28 cellular contexts compared by ENCODE assay signal in the genomic region with DNA sequence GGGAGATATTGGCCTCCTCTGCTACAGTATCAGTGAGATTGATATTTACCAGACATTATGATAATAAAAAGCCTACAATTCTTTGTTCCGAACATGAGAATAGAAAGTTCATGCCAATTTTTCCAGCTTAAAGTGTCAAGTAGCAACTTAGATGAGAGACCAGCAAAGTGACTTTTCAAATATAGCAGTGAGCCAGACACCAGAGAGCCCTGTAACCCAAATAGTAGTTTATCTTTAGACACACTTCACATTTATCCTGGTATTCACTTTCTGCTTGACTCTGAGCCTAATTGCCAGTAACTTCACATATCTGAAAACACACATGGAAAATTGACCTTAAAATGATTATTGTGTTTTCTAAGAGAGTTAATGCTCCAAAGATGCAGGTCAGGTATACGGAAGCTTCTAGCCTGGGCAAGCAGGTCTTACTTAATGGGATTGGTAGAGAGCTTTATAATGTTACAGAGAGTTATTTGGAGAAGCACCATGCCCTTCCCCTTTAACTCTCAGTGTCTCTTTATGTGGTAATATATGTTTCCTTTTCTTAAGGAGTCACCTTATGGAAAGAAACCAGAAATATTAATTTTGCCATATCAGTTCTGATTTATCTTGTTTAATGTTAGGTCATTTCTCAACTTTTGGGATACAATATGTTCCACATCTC.
"Had no signal": no experiment of that assay in that cellular context is flagged by ENCODE, and none has a peak within 500 bp of the region (broad histone marks: within the 10 kb centered on the region; RNA-seq: fewer than 3 reads in every experiment).

No MANE protein-coding gene starts in this region.

- H3K27me3 ChIP-seq: adrenal gland, body of pancreas, dorsolateral prefrontal cortex had no signal

- H3K27ac ChIP-seq: adrenal gland, body of pancreas, coronary artery, dorsolateral prefrontal cortex had no signal

- H3K36me3 ChIP-seq: adrenal gland had no signal

- H3K4me1 ChIP-seq: adrenal gland, body of pancreas had no signal

- H3K4me3 ChIP-seq: adrenal gland, body of pancreas, coronary artery, dorsolateral prefrontal cortex had no signal

- DNase-seq: activated CD4-positive, alpha-beta memory T cell treated with anti-CD3 and anti-CD28 coated beads for 36 hours; activated CD4-positive, alpha-beta T cell treated with anti-CD3 and anti-CD28 coated beads for 36 hours; activated CD4-positive, alpha-beta T cell treated with anti-CD3 and anti-CD28 coated beads, Interleukin-2, amount 10 ng/mL, durations not matched to agents 24 days and 14 days; activated CD4-positive, CD25-positive, alpha-beta regulatory T cell; activated CD4-positive, CD25-positive, alpha-beta regulatory T cell treated with anti-CD3 and anti-CD28 coated beads, Interleukin-2, amount 50 U/mL, for 72 hours; activated CD8-positive, alpha-beta memory T cell treated with anti-CD3 and anti-CD28 coated beads, Interleukin-2, amount 10 ng/mL, durations not matched to agents 7 days and 5 days; activated CD8-positive, alpha-beta memory T cell treated with anti-CD3 and anti-CD28 coated beads, Interleukin-2, amount 50 U/mL, for 4 hours; activated CD8-positive, alpha-beta T cell treated with anti-CD3 and anti-CD28 coated beads, Interleukin-2, amount 10 ng/mL, durations not matched to agents 7 days and 5 days; activated effector memory CD4-positive, alpha-beta T cell treated with anti-CD3 and anti-CD28 coated beads, Interleukin-2, amount 50 U/mL, for 16 hours; activated naive CD4-positive, alpha-beta T cell treated with anti-CD3 and anti-CD28 coated beads for 36 hours; activated naive CD8-positive, alpha-beta T cell treated with anti-CD3 and anti-CD28 coated beads for 36 hours; activated naive CD8-positive, alpha-beta T cell treated with anti-CD3 and anti-CD28 coated beads, Interleukin-2, amount 50 U/mL, for 24 hours; activated T-cell treated with anti-CD3 and anti-CD28 coated beads, Interleukin-2, amount 50 U/mL, for 1 hour; activated T-cell treated with anti-CD3 and anti-CD28 coated beads, Interleukin-2, amount 50 U/mL, for 48 hours; adrenal gland; amygdala; aorta; body of pancreas; dorsolateral prefrontal cortex; effector memory CD4-positive, alpha-beta T cell; endodermal cell; foreskin fibroblast; head of caudate nucleus; T-helper 1 cell; T-helper 17 cell; T1000 had no signal

- ATAC-seq: activated CD4-positive, alpha-beta T cell treated with anti-CD3 and anti-CD28 coated beads for 36 hours; activated CD8-positive, alpha-beta memory T cell treated with anti-CD3 and anti-CD28 coated beads, Interleukin-2, amount 10 ng/mL, durations not matched to agents 7 days and 5 days; activated CD8-positive, alpha-beta T cell treated with anti-CD3 and anti-CD28 coated beads, Interleukin-2, amount 10 ng/mL, durations not matched to agents 7 days and 5 days; activated naive CD8-positive, alpha-beta T cell treated with anti-CD3 and anti-CD28 coated beads, Interleukin-2, amount 50 U/mL, for 24 hours; body of pancreas; esophagus mucosa; T-helper 17 cell had no signal

- H3K9me3 ChIP-seq: adrenal gland, body of pancreas had no signal
